ENCODE assay signal across 1 cellular context in genomic region chr1:118815909-118816308, GRCh38.
TF ChIP-seq lines count a peak whose summit lies in the region.

No MANE protein-coding gene starts in this region.

TF ChIP-seq in GM12878, 131 proteins besides CTCF, POLR2A, EP300 and RAD21:
- no peak for TF ChIP-seq SKIL (IDR thresholded peaks at IDR 0.05; ENCODE audit: low read depth, poor library complexity, severe bottlenecking)
- no peak for TF ChIP-seq FOS (IDR thresholded peaks at IDR 0.05; ENCODE audit: borderline replicate concordance, extremely low read depth, insufficient read length)
- TF ChIP-seq JUND (IDR thresholded peaks at IDR 0.05; ENCODE audit: low read depth, low read length), result no peak
- TF ChIP-seq BACH1 (IDR thresholded peaks at IDR 0.05; ENCODE audit: borderline replicate concordance), result no peak
- no peak for TF ChIP-seq MYB (IDR thresholded peaks at IDR 0.05; ENCODE audit: borderline replicate concordance, low read depth, low read length)
- no peak for TF ChIP-seq HDAC6 (IDR thresholded peaks at IDR 0.05; ENCODE audit: unreplicated experiment)
- no peak for TF ChIP-seq BCL11A (IDR thresholded peaks at IDR 0.05; ENCODE audit: low read depth, low read length)
- TF ChIP-seq MXI1 (IDR thresholded peaks at IDR 0.05; ENCODE audit: low read depth, low read length), result no peak
- no peak for TF ChIP-seq E2F4 (IDR thresholded peaks at IDR 0.05; ENCODE audit: low read depth, low read length)
- no peak for TF ChIP-seq MAX (IDR thresholded peaks at IDR 0.05; ENCODE audit: low read depth, low read length)
- no peak for TF ChIP-seq IRF4 (IDR thresholded peaks at IDR 0.05; ENCODE audit: low read depth, low read length)
- no peak for TF ChIP-seq SREBF1 (IDR thresholded peaks at IDR 0.05; ENCODE audit: low read length)
- TF ChIP-seq PML (IDR thresholded peaks at IDR 0.05; ENCODE audit: low read length), result no peak
- TF ChIP-seq RAD51 (IDR thresholded peaks at IDR 0.05), result no peak
- no peak for TF ChIP-seq SREBF2 (IDR thresholded peaks at IDR 0.05; ENCODE audit: low read length)
- no peak for TF ChIP-seq RB1 (IDR thresholded peaks at IDR 0.05; ENCODE audit: borderline replicate concordance)
